ENCODE assay signal across 8 cellular contexts in genomic region chr7:28037220-28038010, GRCh38.
DNase-seq lines count a peak whose midpoint lies in the region; ATAC-seq, FAIRE-seq and TF ChIP-seq lines count a peak whose summit lies in the region.

No MANE protein-coding gene starts in this region.

- peak overlapping the region; percentile 91 for H3K4me2 ChIP-seq in PC-3 (ENCODE audit: low read length)

- H3K27me3 ChIP-seq in PC-3 (ENCODE audit: low read length) (no peaks in the 10 kb centered on the region), prostate gland (replicated peaks; ENCODE audit: insufficient read depth) (no peaks in the 10 kb centered on the region)

- peaks cover 20% of the 10 kb centered on the region for H3K4me1 Mint-ChIP-seq in activated CD4-positive, alpha-beta T cell treated with anti-CD3 and anti-CD28 coated beads, Interleukin-2, amount 10 ng/mL, durations not matched to agents 7 days and 5 days

- H2AFZ ChIP-seq in PC-3 (ENCODE audit: low read length), result peak overlapping the region; percentile 65; the same call in 1 of the 2 replicates

- H3F3A ChIP-seq in PC-3 (ENCODE audit: low read length, unreplicated experiment), result peaks cover 6% of the 10 kb centered on the region

- no peak overlapping the region for H3K4me3 Mint-ChIP-seq in activated CD4-positive, alpha-beta T cell treated with anti-CD3 and anti-CD28 coated beads, Interleukin-2, amount 10 ng/mL, durations not matched to agents 7 days and 5 days

- peaks cover 11% of the 10 kb centered on the region for H3K27me3 Mint-ChIP-seq in activated CD4-positive, alpha-beta T cell treated with anti-CD3 and anti-CD28 coated beads, Interleukin-2, amount 10 ng/mL, durations not matched to agents 7 days and 5 days

- H3K9me3 ChIP-seq in PC-3 (ENCODE audit: low read length) (no peaks in the 10 kb centered on the region), prostate gland (no peaks in the 10 kb centered on the region)

- H3K9me3 Mint-ChIP-seq in activated CD4-positive, alpha-beta T cell treated with anti-CD3 and anti-CD28 coated beads, Interleukin-2, amount 10 ng/mL, durations not matched to agents 7 days and 5 days, result no peaks in the 10 kb centered on the region

- peak; percentile 12 to 25 for DNase-seq in activated CD4-positive, alpha-beta T cell treated with anti-CD3 and anti-CD28 coated beads, Interleukin-2, amount 50 U/mL, for 48 hours
- DNase-seq in activated CD4-positive, alpha-beta T cell treated with anti-CD3 and anti-CD28 coated beads, Interleukin-2, amount 10 ng/mL, durations not matched to agents 7 days and 5 days, result no peak
- DNase-seq in PC-3, result peak; percentile 96
- no peak for DNase-seq in prostate gland (ENCODE audit: low spot score)
- no peak for DNase-seq in coronary artery (ENCODE audit: low spot score)
- no peak for DNase-seq in NCI-H146 (lab: John Stamatoyannopoulos, UW)

- TF ChIP-seq POLR2A in prostate gland (IDR thresholded peaks at IDR 0.05), result no peak

- POLR2A ChIA-PET in activated CD4-positive, alpha-beta T cell treated with anti-CD3 and anti-CD28 coated beads, Interleukin-2, amount 10 ng/mL, durations not matched to agents 7 days and 5 days (lab: Charles Lee), result interaction anchor here (0.6 kb wide), 1 partner anchor 240 kb away, joined by 3 read pairs; no protein-coding TSS in a partner anchor
- POLR2A ChIA-PET in PC-3 (lab: Charles Lee; ENCODE audit: unreplicated experiment), result interaction anchor here (0.5 to 0.6 kb wide), 3 partner anchors 113 to 1364 kb away, joined by 3 to 5 read pairs (median 3); no protein-coding TSS in a partner anchor

- H3K27ac ChIP-seq in PC-3 (ENCODE audit: low read length) (peak overlapping the region; percentile 90), prostate gland (peak overlapping the region; percentile 28 to 60), coronary artery (peak overlapping the region in 1 of 2 donors; percentile 78)

- TF ChIP-seq CTCF in PC-3 (conservative IDR thresholded peaks at IDR 0.05; ENCODE audit: low read depth, low read length) (no peak), prostate gland (IDR thresholded peaks at IDR 0.05) (no peak), coronary artery (IDR thresholded peaks at IDR 0.05) (no peak)

- H3K79me2 ChIP-seq in PC-3 (ENCODE audit: low read length), result no peaks in the 10 kb centered on the region

- peak; percentile 97 for FAIRE-seq in endometrium (lab: Jason Lieb, UNC)

- CTCF ChIA-PET in activated CD4-positive, alpha-beta T cell treated with anti-CD3 and anti-CD28 coated beads, Interleukin-2, amount 10 ng/mL, durations not matched to agents 7 days and 5 days (lab: Charles Lee), result interaction anchor here (1.5 kb wide), 1 partner anchor 60 kb away, joined by 3 read pairs; no protein-coding TSS in a partner anchor
- CTCF ChIA-PET in PC-3 (lab: Charles Lee), result interaction anchor here (1.8 kb wide), 1 partner anchor 25 kb away, joined by 5 read pairs; no protein-coding TSS in a partner anchor

- H3K4me3 ChIP-seq in PC-3 (ENCODE audit: low read length) (peak overlapping the region; percentile 57), prostate gland (no peak overlapping the region), coronary artery (no peak overlapping the region)

- H4K20me1 ChIP-seq in PC-3 (ENCODE audit: low read length), result no peaks in the 10 kb centered on the region

- BruUV-seq in PC-3 (replicated peaks; lab: Mats Ljungman, UMichigan), result TSS peak; percentile 92

- ATAC-seq in HG02763 (IDR thresholded peaks at IDR 0.05; ENCODE audit: unreplicated experiment) (peak; percentile 92), PC-3 (peak; percentile 76)

- WGBS in prostate gland, result 33% methylated on average over 6 of the region's 6 CpGs

- H3K36me3 ChIP-seq in PC-3 (ENCODE audit: low read depth, low read length), result no peaks in the 10 kb centered on the region
- no peaks in the 10 kb centered on the region for H3K36me3 ChIP-seq in prostate gland

- peaks cover 70% of the 10 kb centered on the region for H3K4me1 ChIP-seq in PC-3 (ENCODE audit: insufficient read depth, low read length)
- H3K4me1 ChIP-seq in prostate gland (replicated peaks), result peaks cover 11% of the 10 kb centered on the region

- H3K9ac ChIP-seq in PC-3 (ENCODE audit: low read length), result peak overlapping the region; percentile 58

- intact Hi-C loops in PC-3 (cut with micrococcal nuclease) (loop anchor here (1.0 kb wide), 2 partner anchors 25 to 41 kb away; no protein-coding TSS in a partner anchor), prostate gland (cut with DNase I) (no loop called here)

- no peak overlapping the region for H3K27ac Mint-ChIP-seq in activated CD4-positive, alpha-beta T cell treated with anti-CD3 and anti-CD28 coated beads, Interleukin-2, amount 10 ng/mL, durations not matched to agents 7 days and 5 days

- no peaks in the 10 kb centered on the region for H3K9me2 ChIP-seq in PC-3 (replicated peaks; ENCODE audit: low read length)

- no peaks in the 10 kb centered on the region for H3K36me3 Mint-ChIP-seq in activated CD4-positive, alpha-beta T cell treated with anti-CD3 and anti-CD28 coated beads, Interleukin-2, amount 10 ng/mL, durations not matched to agents 7 days and 5 days (ENCODE audit: low read depth)

Comparison
In these comparisons a context has a peak if more than half of its experiments do, and no peak if none do; other contexts are left out.
1. DNase-seq: peak in activated CD4-positive, alpha-beta T cell treated with anti-CD3 and anti-CD28 coated beads, Interleukin-2, amount 50 U/mL, for 48 hours (2 of 2) and PC-3 (single experiment); none in activated CD4-positive, alpha-beta T cell treated with anti-CD3 and anti-CD28 coated beads, Interleukin-2, amount 10 ng/mL, durations not matched to agents 7 days and 5 days (single experiment), prostate gland (single experiment), coronary artery (single experiment) and NCI-H146 (single experiment).